ENCODE assay signal across 14 cellular contexts in the genomic region with DNA sequence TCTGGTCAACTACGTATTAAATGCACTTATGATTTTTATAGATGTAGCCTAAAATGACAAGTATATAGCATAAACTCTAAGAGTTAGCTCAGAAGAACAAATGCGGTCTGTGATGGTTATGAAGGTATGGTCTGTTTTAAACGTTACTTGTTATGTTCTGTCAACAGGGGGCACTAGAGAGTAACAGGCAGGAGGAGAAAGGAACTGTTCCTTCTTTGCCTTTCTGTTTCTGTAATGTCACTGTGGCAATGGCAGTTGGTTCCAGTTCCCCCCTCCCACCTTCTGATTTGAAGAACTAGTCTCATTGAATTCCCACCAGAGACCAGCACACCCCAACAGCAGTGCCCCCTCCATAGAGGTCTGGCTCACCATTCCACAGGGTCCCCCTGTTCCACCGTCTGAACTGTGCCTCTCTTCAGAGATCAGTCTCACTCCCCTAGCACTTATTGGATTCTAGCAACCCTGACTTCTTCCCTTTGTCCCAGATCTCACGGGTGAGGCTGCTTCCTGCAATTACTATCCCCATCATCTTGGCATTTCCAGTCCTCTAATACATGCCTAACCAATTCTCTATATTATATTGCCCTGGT. TPM values are rescaled to one million over a fixed set of nuclear protein-coding genes. Genes with fewer than 3 reads are reported as not detected.
A peak's percentile ranks its signal among the peaks of the same experiment; 100 is the strongest.
DNase-seq lines count a peak whose midpoint lies in the region; ATAC-seq, FAIRE-seq and TF ChIP-seq lines count a peak whose summit lies in the region.
"Had no signal": no experiment of that assay in that cellular context is flagged by ENCODE, and none has a peak within 500 bp of the region (broad histone marks: within the 10 kb centered on the region; RNA-seq: fewer than 3 reads in every experiment).

No MANE protein-coding gene starts in this region.

- CTCF ChIA-PET in K562 (lab: Yijun Ruan, JAX; ENCODE audit: low intra/inter-chr PET ratio): no interaction called here

- POLR2A ChIA-PET in K562 (lab: Yijun Ruan, JAX): no interaction called here
- POLR2A ChIA-PET in naive thymus-derived CD8-positive, alpha-beta T cell (lab: Charles Lee): no interaction called here

- no peaks in the 10 kb centered on the region for H3K27me3 Mint-ChIP-seq in progenitor cell of endocrine pancreas
- peaks cover 0 to 9% (median 3%) of the 10 kb centered on the region in 5 donors for H3K27me3 Mint-ChIP-seq in naive thymus-derived CD8-positive, alpha-beta T cell
- H3K27me3 Mint-ChIP-seq: activated CD8-positive, alpha-beta memory T cell treated with anti-CD3 and anti-CD28 coated beads, Interleukin-2, amount 10 ng/mL, durations not matched to agents 7 days and 5 days had no signal

- H3K36me3 ChIP-seq in K562 (ENCODE audit: control insufficient read depth, insufficient read depth, low read length): no peaks in the 10 kb centered on the region
- H3K36me3 ChIP-seq: prostate gland had no signal

- no peak for TF ChIP-seq EP300 in K562 (IDR thresholded peaks at IDR 0.05; ENCODE audit: low read length)

- H3K27ac Mint-ChIP-seq in progenitor cell of endocrine pancreas: no peak overlapping the region
- no peak overlapping the region for H3K27ac Mint-ChIP-seq in naive thymus-derived CD8-positive, alpha-beta T cell
- H3K27ac Mint-ChIP-seq: activated CD8-positive, alpha-beta memory T cell treated with anti-CD3 and anti-CD28 coated beads, Interleukin-2, amount 10 ng/mL, durations not matched to agents 7 days and 5 days had no signal

- no peaks in the 10 kb centered on the region for H4K20me1 ChIP-seq in K562 (replicated peaks; ENCODE audit: control insufficient read depth, insufficient read depth, low read length)

- H3K4me1 ChIP-seq in K562 (replicated peaks in 1 of 2; ENCODE audit: control insufficient read depth in 2 of 2, insufficient read depth in 2 of 2, low read length in 2 of 2): no peaks in the 10 kb centered on the region
- H3K4me1 ChIP-seq: prostate gland had no signal

- in situ Hi-C loops in K562 (cut with MboI): no loop called here

- peak; percentile 13 to 63 for DNase-seq in NOMO-1 (lab: John Stamatoyannopoulos, UW; ENCODE audit: unreplicated experiment in 2 of 2)
- no peak for DNase-seq in NOMO-1 treated with dmso at 0.1 percent for 144 hours (lab: John Stamatoyannopoulos, UW; ENCODE audit: unreplicated experiment)
- peak; percentile 41 for DNase-seq in MV-4-11 (lab: John Stamatoyannopoulos, UW)
- DNase-seq in K562 (ENCODE audit: extremely low read depth in 1 of 4, low spot score in 3 of 4): peak; percentile 26 to 45 (median 40)
- no peak for DNase-seq in progenitor cell of endocrine pancreas (ENCODE audit: low spot score, unreplicated experiment)
- DNase-seq in naive thymus-derived CD8-positive, alpha-beta T cell: no peak
- DNase-seq in NCI-H2196 treated with DMSO at 0.1 percent for 48 hours (lab: John Stamatoyannopoulos, UW; ENCODE audit: unreplicated experiment): no peak
- no peak for DNase-seq in HT-29 (ENCODE audit: low spot score)
- DNase-seq: activated CD8-positive, alpha-beta memory T cell treated with anti-CD3 and anti-CD28 coated beads, Interleukin-2, amount 10 ng/mL, durations not matched to agents 7 days and 5 days; NCI-H1048 had no signal

- H3K4me1 Mint-ChIP-seq in progenitor cell of endocrine pancreas (ENCODE audit: low read depth): no peaks in the 10 kb centered on the region
- no peaks in the 10 kb centered on the region for H3K4me1 Mint-ChIP-seq in naive thymus-derived CD8-positive, alpha-beta T cell
- H3K4me1 Mint-ChIP-seq: activated CD8-positive, alpha-beta memory T cell treated with anti-CD3 and anti-CD28 coated beads, Interleukin-2, amount 10 ng/mL, durations not matched to agents 7 days and 5 days had no signal

- TF ChIP-seq POLR2A in K562 (conservative IDR thresholded peaks at IDR 0.05): no peak

- no peaks in the 10 kb centered on the region for H3K9me1 ChIP-seq in K562 (ENCODE audit: control insufficient read depth, insufficient read depth, low read length)

- H3K4me3 Mint-ChIP-seq in progenitor cell of endocrine pancreas (ENCODE audit: low read depth): no peak overlapping the region
- H3K4me3 Mint-ChIP-seq in naive thymus-derived CD8-positive, alpha-beta T cell: no peak overlapping the region
- H3K4me3 Mint-ChIP-seq: activated CD8-positive, alpha-beta memory T cell treated with anti-CD3 and anti-CD28 coated beads, Interleukin-2, amount 10 ng/mL, durations not matched to agents 7 days and 5 days had no signal

- peak; percentile 61 for ATAC-seq in K562
- no peak for ATAC-seq in naive thymus-derived CD8-positive, alpha-beta T cell
- ATAC-seq: activated CD8-positive, alpha-beta memory T cell treated with anti-CD3 and anti-CD28 coated beads, Interleukin-2, amount 10 ng/mL, durations not matched to agents 7 days and 5 days; left lobe of liver; Right ventricle myocardium inferior had no signal

- no peak overlapping the region for H3K4me3 ChIP-seq in K562
- H3K4me3 ChIP-seq: prostate gland had no signal

- intact Hi-C loops in K562 (cut with micrococcal nuclease): no loop called here

- H2AFZ ChIP-seq in K562 (ENCODE audit: low read depth, low read length): no peak overlapping the region

- peak; percentile 46 for FAIRE-seq in K562 (lab: Jason Lieb, UNC)

- no peak overlapping the region for H3K4me2 ChIP-seq in K562 (ENCODE audit: insufficient read depth, low read length)

- peaks cover 7% of the 10 kb centered on the region for H3K9me3 Mint-ChIP-seq in progenitor cell of endocrine pancreas (ENCODE audit: low read depth)
- peaks cover 0 to 12% (median 8%) of the 10 kb centered on the region in 9 donors for H3K9me3 Mint-ChIP-seq in naive thymus-derived CD8-positive, alpha-beta T cell

- no peaks in the 10 kb centered on the region for H3K9me3 ChIP-seq in K562 (replicated peaks; ENCODE audit: control insufficient read depth, insufficient read depth, low read depth, low read length)
- H3K9me3 ChIP-seq: prostate gland had no signal

- 16% methylated on average over 5 of the region's 5 CpGs for WGBS in K562 (ENCODE audit: insufficient coverage, low coverage, missing lambda C conversion rate)

- no peaks in the 10 kb centered on the region for H3K27me3 ChIP-seq in K562 (ENCODE audit: control insufficient read depth in 2 of 2, insufficient read depth in 2 of 2, low read length in 2 of 2)

- H3K9ac ChIP-seq in K562 (ENCODE audit: insufficient read depth in 1 of 2, low read depth in 2 of 2, low read length in 2 of 2): no peak overlapping the region

- H3K27ac ChIP-seq in K562 (ENCODE audit: extremely low read depth, low read depth, low read length): no peak overlapping the region
- H3K27ac ChIP-seq: prostate gland had no signal

- TF ChIP-seq RAD21 in K562 (CRISPR knock-in tag; conservative IDR thresholded peaks at IDR 0.05 in 1 of 2, IDR thresholded peaks at IDR 0.05 in 1 of 2): peak in 1 of 2 experiments; percentile 49; a peak in 2 of 4 replicates

- H3K36me3 Mint-ChIP-seq in progenitor cell of endocrine pancreas (ENCODE audit: insufficient read depth): no peaks in the 10 kb centered on the region
- peaks cover 0 to 16% (median 0%) of the 10 kb centered on the region in 3 donors for H3K36me3 Mint-ChIP-seq in naive thymus-derived CD8-positive, alpha-beta T cell
- H3K36me3 Mint-ChIP-seq: activated CD8-positive, alpha-beta memory T cell treated with anti-CD3 and anti-CD28 coated beads, Interleukin-2, amount 10 ng/mL, durations not matched to agents 7 days and 5 days had no signal

- BruUV-seq in K562 (replicated peaks; lab: Mats Ljungman, UMichigan): no TSS peak

- TF ChIP-seq CTCF in K562 (IDR thresholded peaks at IDR 0.05 in 2 of 3, conservative IDR thresholded peaks at IDR 0.05 in 1 of 3; ENCODE audit: insufficient read depth in 2 of 3, low read depth in 1 of 3, low read length in 3 of 3) (peak in 2 of 3 experiments; percentile 41 to 46; a peak in 3 of 6 replicates), progenitor cell of endocrine pancreas (IDR thresholded peaks at IDR 0.05; ENCODE audit: unreplicated experiment) (peak; percentile 36)

- no peaks in the 10 kb centered on the region for H3K79me2 ChIP-seq in K562 (ENCODE audit: control insufficient read depth, insufficient read depth, low read length)

RNA-seq across cellular contexts. Expression of a gene that starts 14.0 kb away (rescaled TPM):
- total RNA-seq in K562 (2011; cell fraction: chromatin; rRNA removed; ENCODE audit: low replicate concordance): not detected in 2 replicates
- total RNA-seq in K562 (2011; cell fraction: nucleolus; rRNA removed): not detected in 2 replicates
- not detected in 2 replicates for total RNA-seq in K562 (2011; cell fraction: nucleoplasm; rRNA removed)
- not detected in 2 replicates for total RNA-seq in K562 (2014; rRNA removed)
- total RNA-seq in K562 (2014; rRNA removed; fragmentation: Illumina TruSeq; extraction: Trizol): not detected in 2 replicates
- total RNA-seq in K562 (2015; rRNA removed; fragmentation: Illumina TruSeq; extraction: Trizol): not detected in 2 replicates
- total RNA-seq in K562 (2021): not detected in 2 replicates
- not detected in 2 replicates for polyA plus RNA-seq in K562 (2011; rRNA removed)
- polyA plus RNA-seq in K562 (2011; cell fraction: cytosol; rRNA removed): not detected in 2 replicates
- polyA plus RNA-seq in K562 (2011; cell fraction: nucleus; rRNA removed): not detected in 2 replicates
- polyA plus RNA-seq in K562 (2012): not detected in 2 replicates
- polyA plus RNA-seq in K562 (2014; fragmentation: Illumina TruSeq; extraction: Trizol): not detected in 2 replicates
- not detected for polyA plus RNA-seq in K562 (2014; fragmentation: Nextera tagmentation; extraction: Ambion mirVana)
- not detected in 2 replicates for polyA plus RNA-seq in K562 (2014; rRNA removed)
- polyA minus RNA-seq in K562 (2011; rRNA and poly(A)+ RNA removed): not detected in 2 replicates
- not detected in 2 replicates for polyA minus RNA-seq in K562 (2011; cell fraction: cytosol; rRNA and poly(A)+ RNA removed)
- not detected in 2 replicates for polyA minus RNA-seq in K562 (2011; cell fraction: nucleus; rRNA and poly(A)+ RNA removed)
- total RNA-seq in progenitor cell of endocrine pancreas: not detected in 2 replicates
- total RNA-seq in naive thymus-derived CD8-positive, alpha-beta T cell: not detected
- not detected for polyA plus RNA-seq in naive thymus-derived CD8-positive, alpha-beta T cell
- total RNA-seq in HT-29 (2014; rRNA removed; shearing (Covaris generic)): not detected in 2 replicates
- total RNA-seq: activated CD8-positive, alpha-beta memory T cell treated with anti-CD3 and anti-CD28 coated beads, Interleukin-2, amount 10 ng/mL, durations not matched to agents 7 days and 5 days; left lobe of liver; prostate gland; Right ventricle myocardium inferior had no signal
- polyA plus RNA-seq: esophagus had no signal

RNA-seq across cellular contexts. Expression of a gene that starts 20.6 kb away (rescaled TPM):
- total RNA-seq in K562 (2011; cell fraction: chromatin; rRNA removed; ENCODE audit: low replicate concordance): not detected in 2 replicates
- total RNA-seq in K562 (2011; cell fraction: nucleolus; rRNA removed): not detected in 2 replicates
- total RNA-seq in K562 (2011; cell fraction: nucleoplasm; rRNA removed): not detected in 2 replicates
- not detected in 2 replicates for total RNA-seq in K562 (2014; rRNA removed)
- not detected in 2 replicates for total RNA-seq in K562 (2014; rRNA removed; fragmentation: Illumina TruSeq; extraction: Trizol)
- total RNA-seq in K562 (2015; rRNA removed; fragmentation: Illumina TruSeq; extraction: Trizol): not detected in 2 replicates
- total RNA-seq in K562 (2021): not detected in 2 replicates
- not detected in 2 replicates for polyA plus RNA-seq in K562 (2011; rRNA removed)
- not detected in 2 replicates for polyA plus RNA-seq in K562 (2011; cell fraction: cytosol; rRNA removed)
- not detected in 2 replicates for polyA plus RNA-seq in K562 (2011; cell fraction: nucleus; rRNA removed)
- polyA plus RNA-seq in K562 (2012): not detected in 2 replicates
- not detected in 2 replicates for polyA plus RNA-seq in K562 (2014; fragmentation: Illumina TruSeq; extraction: Trizol)
- not detected for polyA plus RNA-seq in K562 (2014; fragmentation: Nextera tagmentation; extraction: Ambion mirVana)
- polyA plus RNA-seq in K562 (2014; rRNA removed): not detected in 2 replicates
- not detected in 2 replicates for polyA minus RNA-seq in K562 (2011; rRNA and poly(A)+ RNA removed)
- not detected in 2 replicates for polyA minus RNA-seq in K562 (2011; cell fraction: cytosol; rRNA and poly(A)+ RNA removed)
- polyA minus RNA-seq in K562 (2011; cell fraction: nucleus; rRNA and poly(A)+ RNA removed): not detected in 2 replicates
- not detected in 2 replicates for total RNA-seq in progenitor cell of endocrine pancreas
- not detected for total RNA-seq in naive thymus-derived CD8-positive, alpha-beta T cell
- not detected for polyA plus RNA-seq in naive thymus-derived CD8-positive, alpha-beta T cell
- not detected in 2 replicates for total RNA-seq in HT-29 (2014; rRNA removed; shearing (Covaris generic))
- total RNA-seq: activated CD8-positive, alpha-beta memory T cell treated with anti-CD3 and anti-CD28 coated beads, Interleukin-2, amount 10 ng/mL, durations not matched to agents 7 days and 5 days; left lobe of liver; prostate gland; Right ventricle myocardium inferior had no signal
- polyA plus RNA-seq: esophagus had no signal

RNA-seq across cellular contexts. Expression of a gene that starts 51.4 kb away (rescaled TPM):
- not detected in 2 replicates for total RNA-seq in K562 (2011; cell fraction: chromatin; rRNA removed; ENCODE audit: low replicate concordance)
- not detected in 2 replicates for total RNA-seq in K562 (2011; cell fraction: nucleolus; rRNA removed)
- total RNA-seq in K562 (2011; cell fraction: nucleoplasm; rRNA removed): not detected in 2 replicates
- total RNA-seq in K562 (2014; rRNA removed) (not detected in 2 replicates), K562 (2014; rRNA removed; fragmentation: Illumina TruSeq; extraction: Trizol) (not detected in 2 replicates), K562 (2015; rRNA removed; fragmentation: Illumina TruSeq; extraction: Trizol) (not detected in 2 replicates), K562 (2021) (not detected in 2 replicates), progenitor cell of endocrine pancreas (not detected in 2 replicates)
- polyA plus RNA-seq in K562 (2011; rRNA removed) (not detected in 2 replicates), K562 (2014; fragmentation: Illumina TruSeq; extraction: Trizol) (not detected in 2 replicates), K562 (2014; fragmentation: Nextera tagmentation; extraction: Ambion mirVana) (not detected), K562 (2014; rRNA removed) (not detected in 2 replicates)
- not detected in 2 replicates for polyA plus RNA-seq in K562 (2011; cell fraction: cytosol; rRNA removed)
- not detected in 2 replicates for polyA plus RNA-seq in K562 (2011; cell fraction: nucleus; rRNA removed)
- polyA plus RNA-seq in K562 (2012): not detected in 2 replicates
- not detected in 2 replicates for polyA minus RNA-seq in K562 (2011; rRNA and poly(A)+ RNA removed)
- polyA minus RNA-seq in K562 (2011; cell fraction: cytosol; rRNA and poly(A)+ RNA removed): not detected in 2 replicates
- not detected in 2 replicates for polyA minus RNA-seq in K562 (2011; cell fraction: nucleus; rRNA and poly(A)+ RNA removed)
- not detected for total RNA-seq in naive thymus-derived CD8-positive, alpha-beta T cell
- not detected for polyA plus RNA-seq in naive thymus-derived CD8-positive, alpha-beta T cell
- not detected in 2 replicates for total RNA-seq in HT-29 (2014; rRNA removed; shearing (Covaris generic))
- total RNA-seq: activated CD8-positive, alpha-beta memory T cell treated with anti-CD3 and anti-CD28 coated beads, Interleukin-2, amount 10 ng/mL, durations not matched to agents 7 days and 5 days; left lobe of liver; prostate gland; Right ventricle myocardium inferior had no signal
- polyA plus RNA-seq: esophagus had no signal

RNA-seq across cellular contexts. Expression of a gene that starts 52.8 kb away (rescaled TPM):
- not detected in 2 replicates for total RNA-seq in K562 (2011; cell fraction: chromatin; rRNA removed; ENCODE audit: low replicate concordance)
- not detected in 2 replicates for total RNA-seq in K562 (2011; cell fraction: nucleolus; rRNA removed)
- not detected in 2 replicates for total RNA-seq in K562 (2011; cell fraction: nucleoplasm; rRNA removed)
- total RNA-seq in K562 (2014; rRNA removed) (not detected in 2 replicates), K562 (2014; rRNA removed; fragmentation: Illumina TruSeq; extraction: Trizol) (not detected in 2 replicates), K562 (2015; rRNA removed; fragmentation: Illumina TruSeq; extraction: Trizol) (not detected in 2 replicates), K562 (2021) (not detected in 2 replicates), progenitor cell of endocrine pancreas (not detected in 2 replicates)
- polyA plus RNA-seq in K562 (2011; rRNA removed) (not detected in 2 replicates), K562 (2014; fragmentation: Illumina TruSeq; extraction: Trizol) (not detected in 2 replicates), K562 (2014; fragmentation: Nextera tagmentation; extraction: Ambion mirVana) (not detected), K562 (2014; rRNA removed) (not detected in 2 replicates)
- polyA plus RNA-seq in K562 (2011; cell fraction: cytosol; rRNA removed): not detected in 2 replicates
- polyA plus RNA-seq in K562 (2011; cell fraction: nucleus; rRNA removed): not detected in 2 replicates
- polyA plus RNA-seq in K562 (2012): not detected in 2 replicates
- not detected in 2 replicates for polyA minus RNA-seq in K562 (2011; rRNA and poly(A)+ RNA removed)
- not detected in 2 replicates for polyA minus RNA-seq in K562 (2011; cell fraction: cytosol; rRNA and poly(A)+ RNA removed)
- polyA minus RNA-seq in K562 (2011; cell fraction: nucleus; rRNA and poly(A)+ RNA removed): not detected in 2 replicates
- not detected for total RNA-seq in naive thymus-derived CD8-positive, alpha-beta T cell
- polyA plus RNA-seq in naive thymus-derived CD8-positive, alpha-beta T cell: not detected
- total RNA-seq in HT-29 (2014; rRNA removed; shearing (Covaris generic)): not detected in 2 replicates
- total RNA-seq: activated CD8-positive, alpha-beta memory T cell treated with anti-CD3 and anti-CD28 coated beads, Interleukin-2, amount 10 ng/mL, durations not matched to agents 7 days and 5 days; left lobe of liver; Right ventricle myocardium inferior had no signal

Comparison
In these comparisons a context has a peak if more than half of its experiments do, and no peak if none do; other contexts are left out.
1. DNase-seq: peak in NOMO-1 (2 of 2), MV-4-11 (single experiment) and K562 (4 of 4); none in NOMO-1 treated with dmso at 0.1 percent for 144 hours (single experiment), progenitor cell of endocrine pancreas (single experiment), naive thymus-derived CD8-positive, alpha-beta T cell (0 of 10), NCI-H2196 treated with DMSO at 0.1 percent for 48 hours (single experiment) and HT-29 (single experiment).